15 cellular contexts compared by ENCODE assay signal in the genomic region with DNA sequence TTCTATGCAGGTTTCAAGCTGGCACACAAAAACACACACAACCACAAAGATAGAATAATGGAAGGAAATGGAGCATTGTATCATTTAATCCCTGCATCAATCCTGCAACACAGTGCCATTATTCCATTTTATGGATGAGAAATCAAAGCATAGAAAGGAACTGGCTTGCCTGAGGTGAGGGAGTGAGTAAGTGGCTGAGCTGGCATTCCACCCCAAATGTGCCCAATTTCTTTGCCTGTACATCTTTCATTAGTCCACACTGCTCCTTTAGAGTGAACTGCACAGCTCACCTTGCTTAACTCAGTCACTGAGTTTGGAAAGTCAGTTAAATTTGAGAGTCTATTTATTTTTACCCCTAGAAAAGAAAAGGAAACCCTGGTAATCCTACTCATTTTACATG. TPM values are rescaled to one million over a fixed set of nuclear protein-coding genes. Genes with fewer than 3 reads are reported as not detected.
"Had no signal": no experiment of that assay in that cellular context is flagged by ENCODE, and none has a peak within 500 bp of the region (broad histone marks: within the 10 kb centered on the region; RNA-seq: fewer than 3 reads in every experiment).

No MANE protein-coding gene starts in this region.

- H3K4me3 Mint-ChIP-seq: activated naive CD8-positive, alpha-beta T cell; neural crest cell; stimulated activated naive B cell treated with anti-CD40 and anti-IgM and Interleukin-4, amounts not matched to agents 10 μg/mL and 1 μg/mL and 100 μg/mL, for 72 hours; T-helper 2 cell treated with Interferon-gamma antibody and Interleukin-4, amounts not matched to agents 5 μg/mL and 100 μg/mL, for 36 hours had no signal

- H3K27ac ChIP-seq: pancreas, vagina had no signal

- H3K27me3 ChIP-seq: esophagus squamous epithelium, pancreas, transverse colon, vagina had no signal

- H3K9me3 Mint-ChIP-seq: stimulated activated naive B cell treated with anti-CD40 and anti-IgM and Interleukin-4, amounts not matched to agents 10 μg/mL and 1 μg/mL and 100 μg/mL, for 72 hours; T-helper 2 cell treated with Interferon-gamma antibody and Interleukin-4, amounts not matched to agents 5 μg/mL and 100 μg/mL, for 36 hours had no signal

- FAIRE-seq: pancreas had no signal

- H3K9me3 ChIP-seq: esophagus squamous epithelium, pancreas, transverse colon, vagina had no signal

- H3K36me3 ChIP-seq: esophagus squamous epithelium, pancreas, transverse colon, vagina had no signal

- H3K4me1 ChIP-seq: pancreas had no signal

- ATAC-seq: activated CD4-positive, CD25-positive, alpha-beta regulatory T cell treated with anti-CD3 and anti-CD28 coated beads, Interleukin-2, amount 50 U/mL, for 24 hours; stimulated activated naive B cell treated with anti-CD40 and anti-IgM and Interleukin-4, amounts not matched to agents 10 μg/mL and 1 μg/mL and 100 μg/mL, for 72 hours had no signal

- H3K4me3 ChIP-seq: esophagus squamous epithelium, pancreas, skin epidermis, transverse colon, vagina had no signal

- H3K36me3 Mint-ChIP-seq: activated naive CD8-positive, alpha-beta T cell; stimulated activated naive B cell treated with anti-CD40 and anti-IgM and Interleukin-4, amounts not matched to agents 10 μg/mL and 1 μg/mL and 100 μg/mL, for 72 hours had no signal

- H3K27ac Mint-ChIP-seq: activated naive CD8-positive, alpha-beta T cell; stimulated activated naive B cell treated with anti-CD40 and anti-IgM and Interleukin-4, amounts not matched to agents 10 μg/mL and 1 μg/mL and 100 μg/mL, for 72 hours; T-helper 2 cell treated with Interferon-gamma antibody and Interleukin-4, amounts not matched to agents 5 μg/mL and 100 μg/mL, for 36 hours had no signal

- DNase-seq: activated CD4-positive, alpha-beta T cell treated with anti-CD3 and anti-CD28 coated beads, Interleukin-2, amount 50 U/mL, for 1 hour; activated CD8-positive, alpha-beta memory T cell treated with anti-CD3 and anti-CD28 coated beads for 24 hours; activated gamma-delta T cell treated with Interleukin-2 at 50 U/mL for 16 hours; esophagus squamous epithelium; pancreas; stimulated activated CD4-positive, alpha-beta T cell treated with anti-CD3 and anti-CD28 coated beads, Interleukin-15, amount 100 ng/mL, for 24 hours; stimulated activated CD4-positive, alpha-beta T cell treated with anti-CD3 and anti-CD28 coated beads, Interleukin-4, amount 100 ng/mL, for 1 hour; stimulated activated naive B cell treated with anti-CD40 and anti-IgM and Interleukin-4, amounts not matched to agents 10 μg/mL and 1 μg/mL and 100 μg/mL, for 72 hours; transverse colon had no signal

RNA-seq across cellular contexts. Expression of gene ZNF366, which starts 28.9 kb away (rescaled TPM):
- total RNA-seq: neural crest cell had no signal
